8 cellular contexts compared by ENCODE assay signal in the genomic region with DNA sequence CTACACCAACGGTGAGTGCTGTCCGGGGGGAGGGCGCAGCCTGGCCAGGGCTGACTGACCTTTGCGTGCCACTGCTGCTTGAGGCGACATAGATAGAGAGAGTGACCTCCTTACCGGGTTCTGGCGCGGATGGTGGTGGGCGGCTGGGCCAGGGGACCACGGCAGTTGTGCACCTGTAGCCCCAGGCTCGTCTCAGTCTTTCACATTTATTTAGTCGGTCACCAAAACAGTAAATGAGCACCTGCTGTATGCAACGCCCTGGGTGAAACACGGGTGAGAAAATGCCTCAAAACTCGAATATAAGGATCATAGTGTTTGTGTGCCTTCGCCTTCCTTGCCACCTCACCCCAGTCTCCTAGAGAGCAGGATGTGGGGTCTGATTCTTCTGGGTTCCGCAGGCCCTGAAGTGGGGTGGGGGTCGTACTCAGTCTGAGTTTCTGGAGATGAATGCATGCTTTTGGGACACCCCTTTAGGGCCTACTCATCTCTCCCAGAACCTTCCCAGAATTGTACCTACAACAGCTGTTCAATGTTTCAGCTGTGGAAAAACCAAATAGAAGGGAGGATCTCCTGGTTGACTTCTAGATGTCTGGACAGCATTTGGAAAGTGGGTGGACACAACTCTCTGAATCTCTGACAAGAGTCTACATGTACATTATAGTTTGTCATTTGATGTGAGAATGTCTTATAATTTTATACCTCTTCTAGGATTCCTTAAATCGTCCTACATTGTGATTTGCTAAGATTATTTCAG. TPM values are rescaled to one million over a fixed set of nuclear protein-coding genes. Genes with fewer than 3 reads are reported as not detected.
DNase-seq lines count a peak whose midpoint lies in the region; ATAC-seq and TF ChIP-seq lines count a peak whose summit lies in the region.

No MANE protein-coding gene starts in this region.

- POLR2A ChIA-PET in activated CD8-positive, alpha-beta T cell treated with anti-CD3 and anti-CD28 coated beads for 36 hours (lab: Charles Lee), result interaction anchor here (0.6 to 1.9 kb wide), 5 partner anchors 14 to 644 kb away, joined by 3 to 14 read pairs (median 3); partner anchors contain the start of genes SAR1B and VDAC1

- intact Hi-C loops in activated CD8-positive, alpha-beta T cell treated with anti-CD3 and anti-CD28 coated beads for 36 hours (cut with micrococcal nuclease), result no loop called here

- CTCF ChIA-PET in activated CD8-positive, alpha-beta T cell treated with anti-CD3 and anti-CD28 coated beads for 36 hours (lab: Charles Lee), result interaction anchor here (0.6 to 1.6 kb wide), 3 partner anchors 62 to 255 kb away, joined by 3 to 4 read pairs (median 3); partner anchors contain the start of gene PCBD2

- H3K4me3 Mint-ChIP-seq in activated CD8-positive, alpha-beta T cell treated with anti-CD3 and anti-CD28 coated beads for 36 hours, result peak overlapping the region; percentile 87

- H3K9me3 Mint-ChIP-seq in activated CD8-positive, alpha-beta T cell treated with anti-CD3 and anti-CD28 coated beads for 36 hours, result no peaks in the 10 kb centered on the region

- no peaks in the 10 kb centered on the region for H3K27me3 Mint-ChIP-seq in activated CD8-positive, alpha-beta T cell treated with anti-CD3 and anti-CD28 coated beads for 36 hours

- peaks cover 19% of the 10 kb centered on the region for H3K4me1 Mint-ChIP-seq in activated CD8-positive, alpha-beta T cell treated with anti-CD3 and anti-CD28 coated beads for 36 hours (ENCODE audit: low read depth)

- peaks cover 16% of the 10 kb centered on the region for H3K36me3 Mint-ChIP-seq in activated CD8-positive, alpha-beta T cell treated with anti-CD3 and anti-CD28 coated beads for 36 hours (ENCODE audit: low read depth)

- no peak for TF ChIP-seq CTCF in activated CD8-positive, alpha-beta T cell treated with anti-CD3 and anti-CD28 coated beads for 36 hours (IDR thresholded peaks at IDR 0.05)
- TF ChIP-seq CTCF in fibroblast of the aortic adventitia (IDR thresholded peaks at IDR 0.05; ENCODE audit: insufficient read depth, low read length) (no peak), omental fat pad (IDR thresholded peaks at IDR 0.05) (no peak)

- peak; percentile 16 for DNase-seq in activated CD8-positive, alpha-beta T cell treated with anti-CD3 and anti-CD28 coated beads for 36 hours
- DNase-seq in fibroblast of the aortic adventitia (ENCODE audit: low read depth) (peak; percentile 13), omental fat pad (ENCODE audit: low spot score) (peak; percentile 27)
- DNase-seq in effector CD8-positive, alpha-beta T cell (lab: John Stamatoyannopoulos, UW), result no peak

- peak overlapping the region; percentile 98 for H3K4me3 ChIP-seq in fibroblast of the aortic adventitia (ENCODE audit: low read depth, low read length)

- H3K27ac Mint-ChIP-seq in activated CD8-positive, alpha-beta T cell treated with anti-CD3 and anti-CD28 coated beads for 36 hours, result peak overlapping the region; percentile 98

- peak; percentile 12 for ATAC-seq in GM18511 (IDR thresholded peaks at IDR 0.05; ENCODE audit: unreplicated experiment)
- peak; percentile 9 for ATAC-seq in HG03039 (IDR thresholded peaks at IDR 0.05; ENCODE audit: unreplicated experiment)
- no peak for ATAC-seq in activated CD8-positive, alpha-beta T cell treated with anti-CD3 and anti-CD28 coated beads for 36 hours
- peak; percentile 40 for ATAC-seq in omental fat pad (ENCODE audit: low FRiP score)
- no peak for ATAC-seq in GM21390 (IDR thresholded peaks at IDR 0.05; ENCODE audit: unreplicated experiment)
- ATAC-seq in HG02763 (IDR thresholded peaks at IDR 0.05; ENCODE audit: unreplicated experiment), result no peak

RNA-seq across cellular contexts. Expression of gene SEC24A, which starts 0.8 kb away (rescaled TPM):
- 10 to 100 TPM; 29.3 to 30.5 TPM for total RNA-seq in activated CD8-positive, alpha-beta T cell treated with anti-CD3 and anti-CD28 coated beads for 36 hours
- total RNA-seq in fibroblast of the aortic adventitia (ENCODE audit: low replicate concordance) (9.0 and 35.2 TPM in 2 replicates), omental fat pad (10 to 100 TPM; 20.6 to 33.4 (median 27.9) TPM)

RNA-seq across cellular contexts. Expression of gene SAR1B, which starts 16.7 kb away (rescaled TPM):
- 10 to 100 TPM; 49.7 to 55.4 TPM for total RNA-seq in activated CD8-positive, alpha-beta T cell treated with anti-CD3 and anti-CD28 coated beads for 36 hours
- 88.4 and 133 TPM in 2 replicates for total RNA-seq in fibroblast of the aortic adventitia (ENCODE audit: low replicate concordance)
- total RNA-seq in omental fat pad, result 10 to 100 TPM; 29.9 to 55.0 (median 48.4) TPM

Comparison
In these comparisons a context has a peak if more than half of its experiments do, and no peak if none do; other contexts are left out.
1. ATAC-seq: peak in GM18511 (single experiment), HG03039 (single experiment) and omental fat pad (single experiment); none in activated CD8-positive, alpha-beta T cell treated with anti-CD3 and anti-CD28 coated beads for 36 hours (single experiment), GM21390 (single experiment) and HG02763 (single experiment).